1 cellular context compared by ENCODE assay signal in genomic region chr16:24509536-24509935, GRCh38.
TF ChIP-seq lines count a peak whose summit lies in the region.

No MANE protein-coding gene starts in this region.

TF ChIP-seq in K562, 482 proteins besides CTCF, POLR2A, EP300 and RAD21 (continued from another document):
- TF ChIP-seq ZNF354B (CRISPR knock-in tag; IDR thresholded peaks at IDR 0.05) = no peak
